Comparison of ENCODE assay signal across 8 cellular contexts in the genomic region with DNA sequence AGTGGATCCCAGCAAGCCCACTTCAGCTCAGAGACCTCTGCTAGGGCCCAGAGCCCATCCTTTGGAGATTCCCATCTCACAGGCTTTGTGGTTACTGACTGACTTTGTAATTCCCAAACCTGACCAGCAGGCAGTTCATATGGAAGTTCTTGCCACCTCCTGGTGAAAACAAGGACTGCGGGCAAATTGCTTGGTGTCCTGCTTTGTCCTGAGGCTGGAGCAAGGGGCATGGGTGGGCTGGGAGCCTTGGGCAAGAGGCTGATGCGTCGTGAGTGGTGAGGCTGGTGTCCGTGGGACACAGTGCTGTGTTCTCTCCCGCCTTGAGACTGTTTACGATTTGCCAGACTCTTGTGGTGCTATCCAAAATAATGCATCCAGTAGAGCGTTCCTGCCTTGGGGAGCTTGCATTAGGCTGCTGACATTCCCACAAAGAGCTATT.
DNase-seq lines count a peak whose midpoint lies in the region; ATAC-seq and TF ChIP-seq lines count a peak whose summit lies in the region.

No MANE protein-coding gene starts in this region.

- POLR2A ChIA-PET in HEK293T (lab: Yijun Ruan, JAX) = interaction anchor here (3.5 kb wide), 1 partner anchor 123 kb away, joined by 15 read pairs; no protein-coding TSS in a partner anchor

- H3K27ac ChIP-seq in endodermal cell (ENCODE audit: low read depth, low read length) = peak overlapping the region; percentile 97
- peak overlapping the region; percentile 93 for H3K27ac ChIP-seq in muscle layer of colon (ENCODE audit: low read depth, low read length)

- peaks cover 37% of the 10 kb centered on the region for H3K4me1 ChIP-seq in NT2/D1 (ENCODE audit: insufficient read depth, insufficient read length)
- peaks cover 13% of the 10 kb centered on the region for H3K4me1 ChIP-seq in endodermal cell (ENCODE audit: control insufficient read depth, insufficient read depth, low read length)
- peaks cover 56% of the 10 kb centered on the region for H3K4me1 ChIP-seq in muscle layer of colon (ENCODE audit: insufficient read depth, low read length)

- no peak overlapping the region for H3K4me3 Mint-ChIP-seq in endodermal cell
- H3K4me3 Mint-ChIP-seq in activated T-cell treated with anti-CD3 and anti-CD28 coated beads, Interleukin-2, amount 50 U/mL, for 72 hours = no peak overlapping the region

- H3K27me3 ChIP-seq in NT2/D1 (ENCODE audit: insufficient read depth, insufficient read length) (no peaks in the 10 kb centered on the region), endodermal cell (ENCODE audit: control insufficient read depth, insufficient read depth, low read length, poor library complexity, severe bottlenecking) (no peaks in the 10 kb centered on the region), muscle layer of colon (ENCODE audit: control insufficient read depth in 1 of 2, insufficient read depth in 2 of 2, low read length in 2 of 2) (no peaks in the 10 kb centered on the region)

- H3K4me3 ChIP-seq in NT2/D1 (ENCODE audit: insufficient read length, low read depth) (no peak overlapping the region), endodermal cell (ENCODE audit: low read length) (no peak overlapping the region), muscle layer of colon (ENCODE audit: low read depth in 1 of 2, low read length in 2 of 2) (no peak overlapping the region)

- CTCF ChIA-PET in HEK293T (lab: Yijun Ruan, JAX) = interaction anchor here (0.7 to 3.5 kb wide), 19 partner anchors 15 to 142 kb away, joined by 3 to 22 read pairs (median 4); no protein-coding TSS in a partner anchor

- no peaks in the 10 kb centered on the region for H3K9me3 Mint-ChIP-seq in endodermal cell
- H3K9me3 Mint-ChIP-seq in activated T-cell treated with anti-CD3 and anti-CD28 coated beads, Interleukin-2, amount 50 U/mL, for 72 hours = no peaks in the 10 kb centered on the region

- ATAC-seq in activated T-cell treated with anti-CD3 and anti-CD28 coated beads, Interleukin-2, amount 50 U/mL, for 72 hours (replicated peaks in 1 of 2) = no peak
- no peak for ATAC-seq in HG03139 (IDR thresholded peaks at IDR 0.05; ENCODE audit: unreplicated experiment)

- TF ChIP-seq CTCF in AG09319 (IDR thresholded peaks at IDR 0.05; ENCODE audit: low read depth, low read length) (peak; percentile 76), endodermal cell (conservative IDR thresholded peaks at IDR 0.05) (peak; percentile 88)

- H3K9me3 ChIP-seq in NT2/D1 (ENCODE audit: insufficient read depth, low read length) (no peaks in the 10 kb centered on the region), endodermal cell (ENCODE audit: control insufficient read depth, low read length) (no peaks in the 10 kb centered on the region), muscle layer of colon (ENCODE audit: low read length) (no peaks in the 10 kb centered on the region)

- H3K9ac ChIP-seq in NT2/D1 (ENCODE audit: insufficient read length, low read depth) = no peak overlapping the region
- no peak overlapping the region for H3K9ac ChIP-seq in endodermal cell (ENCODE audit: extremely low read depth, low read length, poor library complexity, severe bottlenecking)
- peak overlapping the region; percentile 12 for H3K9ac ChIP-seq in muscle layer of colon (ENCODE audit: low read length)

- WGBS in endodermal cell (ENCODE audit: insufficient coverage in 1 of 2, insufficient read length in 1 of 2), 2 experiments = 45 to 51% methylated on average over 7 of the region's 7 CpGs

- DNase-seq in AG09319 (ENCODE audit: extremely low read depth, low read depth) = no peak
- DNase-seq in HEK293T (ENCODE audit: extremely low spot score) = peak; percentile 74
- peak; percentile 85 for DNase-seq in NT2/D1 (ENCODE audit: low read depth, low spot score)
- peak; percentile 95 for DNase-seq in endodermal cell
- no peak for DNase-seq in activated T-cell treated with anti-CD3 and anti-CD28 coated beads, Interleukin-2, amount 50 U/mL, for 72 hours
- no peak for DNase-seq in SIG-M5 treated with dmso at 0.1 percent for 504 hours (lab: John Stamatoyannopoulos, UW; ENCODE audit: unreplicated experiment)

- H3K27ac Mint-ChIP-seq in endodermal cell = peak overlapping the region; percentile 85
- H3K27ac Mint-ChIP-seq in activated T-cell treated with anti-CD3 and anti-CD28 coated beads, Interleukin-2, amount 50 U/mL, for 72 hours = no peak overlapping the region

- H3K27me3 Mint-ChIP-seq in endodermal cell (ENCODE audit: insufficient read depth) = no peaks in the 10 kb centered on the region
- no peaks in the 10 kb centered on the region for H3K27me3 Mint-ChIP-seq in activated T-cell treated with anti-CD3 and anti-CD28 coated beads, Interleukin-2, amount 50 U/mL, for 72 hours (ENCODE audit: low read depth)

- no peaks in the 10 kb centered on the region for H3K36me3 ChIP-seq in NT2/D1 (ENCODE audit: insufficient read depth, insufficient read length, low read length)
- no peaks in the 10 kb centered on the region for H3K36me3 ChIP-seq in endodermal cell (ENCODE audit: control insufficient read depth, insufficient read depth, low read length)
- H3K36me3 ChIP-seq in muscle layer of colon (ENCODE audit: insufficient read depth, low read length) = no peaks in the 10 kb centered on the region

- H3K4me1 Mint-ChIP-seq in endodermal cell = peaks cover 27% of the 10 kb centered on the region
- peaks cover 49% of the 10 kb centered on the region for H3K4me1 Mint-ChIP-seq in activated T-cell treated with anti-CD3 and anti-CD28 coated beads, Interleukin-2, amount 50 U/mL, for 72 hours (ENCODE audit: low read depth)

- no peaks in the 10 kb centered on the region for H3K36me3 Mint-ChIP-seq in endodermal cell (ENCODE audit: low read depth)
- H3K36me3 Mint-ChIP-seq in activated T-cell treated with anti-CD3 and anti-CD28 coated beads, Interleukin-2, amount 50 U/mL, for 72 hours (ENCODE audit: insufficient read depth in 2 of 2) = no peaks in the 10 kb centered on the region

TF ChIP-seq in HEK293T, 16 proteins besides CTCF, POLR2A, EP300 and RAD21:
- TF ChIP-seq BHLHE40 (IDR thresholded peaks at IDR 0.05; ENCODE audit: borderline replicate concordance) (no peak), HDGF (IDR thresholded peaks at IDR 0.05; ENCODE audit: borderline replicate concordance) (0 out of 2 replicates have a peak, but pooled peaks have one; percentile 32)

Comparison
In these comparisons a context has a peak if more than half of its experiments do, and no peak if none do; other contexts are left out.
1. DNase-seq: peak in HEK293T (single experiment), NT2/D1 (single experiment) and endodermal cell (single experiment); none in AG09319 (single experiment), activated T-cell treated with anti-CD3 and anti-CD28 coated beads, Interleukin-2, amount 50 U/mL, for 72 hours (0 of 2) and SIG-M5 treated with dmso at 0.1 percent for 504 hours (single experiment).